In the genomic region with DNA sequence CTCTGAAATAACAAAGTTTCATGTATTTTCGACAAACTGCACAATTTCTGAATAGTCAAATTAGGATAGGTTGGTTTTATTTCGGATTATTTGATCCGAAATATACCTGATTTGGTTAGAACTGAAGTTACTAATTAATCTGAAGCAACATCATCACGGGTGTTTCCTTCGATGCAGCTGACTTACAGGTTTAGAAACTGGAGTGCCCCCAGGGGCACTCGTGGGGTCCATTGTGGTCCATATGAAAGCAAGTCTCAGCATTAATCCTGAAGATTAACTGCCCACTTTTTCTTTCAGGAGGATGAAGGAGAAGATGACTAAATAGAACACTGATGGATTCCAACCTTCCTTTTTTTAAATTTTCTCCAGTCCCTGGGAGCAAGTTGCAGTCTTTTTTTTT, we compare ENCODE assay signal across 19 cellular contexts.
"Had no signal": no experiment of that assay in that cellular context is flagged by ENCODE, and none has a peak within 500 bp of the region (broad histone marks: within the 10 kb centered on the region; RNA-seq: fewer than 3 reads in every experiment).

No MANE protein-coding gene starts in this region.

- H3K4me1 ChIP-seq: foreskin keratinocyte, prostate gland had no signal

- H3K4me2 ChIP-seq: neural progenitor cell had no signal

- H3K4me3 ChIP-seq: body of pancreas, dorsolateral prefrontal cortex, neural progenitor cell, prostate gland, right atrium auricular region, testis had no signal

- H3K27ac ChIP-seq: body of pancreas, dorsolateral prefrontal cortex, foreskin keratinocyte, neural progenitor cell, prostate gland, right atrium auricular region, testis had no signal

- H3K27me3 Mint-ChIP-seq: activated naive CD8-positive, alpha-beta T cell treated with anti-CD3 and anti-CD28 coated beads, Interleukin-2, amount 10 ng/mL, durations not matched to agents 7 days and 5 days had no signal

- H3K4me3 Mint-ChIP-seq: activated naive CD8-positive, alpha-beta T cell treated with anti-CD3 and anti-CD28 coated beads, Interleukin-2, amount 10 ng/mL, durations not matched to agents 7 days and 5 days; neural progenitor cell; T-helper 2 cell treated with Interferon-gamma antibody and Interleukin-4, amounts not matched to agents 5 μg/mL and 100 μg/mL, for 36 hours; type B pancreatic cell; WTC11 had no signal

- H3K27ac Mint-ChIP-seq: neural progenitor cell; T-helper 2 cell treated with Interferon-gamma antibody and Interleukin-4, amounts not matched to agents 5 μg/mL and 100 μg/mL, for 36 hours; type B pancreatic cell had no signal

- DNase-seq: activated CD4-positive, alpha-beta T cell treated with anti-CD3 and anti-CD28 coated beads for 48 hours; activated CD8-positive, alpha-beta memory T cell treated with anti-CD3 and anti-CD28 coated beads for 24 hours; activated CD8-positive, alpha-beta memory T cell treated with anti-CD3 and anti-CD28 coated beads, Interleukin-2, amount 50 U/mL, for 48 hours; activated naive CD8-positive, alpha-beta T cell treated with anti-CD3 and anti-CD28 coated beads, Interleukin-2, amount 10 ng/mL, durations not matched to agents 7 days and 5 days; body of pancreas; caudate nucleus; dorsolateral prefrontal cortex; foreskin keratinocyte; hippocampal formation; islet precursor cell; mammary epithelial cell; SW 1271; testis had no signal

- H2AFZ ChIP-seq: neural progenitor cell had no signal

- H3K9ac ChIP-seq: neural progenitor cell had no signal

- H3K9me3 ChIP-seq: body of pancreas, prostate gland, right atrium auricular region, testis had no signal

- H3K9me3 Mint-ChIP-seq: activated naive CD8-positive, alpha-beta T cell treated with anti-CD3 and anti-CD28 coated beads, Interleukin-2, amount 10 ng/mL, durations not matched to agents 7 days and 5 days; neural progenitor cell; T-helper 2 cell treated with Interferon-gamma antibody and Interleukin-4, amounts not matched to agents 5 μg/mL and 100 μg/mL, for 36 hours; type B pancreatic cell; WTC11 had no signal

- H3K27me3 ChIP-seq: body of pancreas, dorsolateral prefrontal cortex, foreskin keratinocyte, neural progenitor cell, right atrium auricular region, testis had no signal

- ATAC-seq: body of pancreas, foreskin keratinocyte, WTC11 had no signal
